ENCODE assay signal across 21 cellular contexts in the genomic region with DNA sequence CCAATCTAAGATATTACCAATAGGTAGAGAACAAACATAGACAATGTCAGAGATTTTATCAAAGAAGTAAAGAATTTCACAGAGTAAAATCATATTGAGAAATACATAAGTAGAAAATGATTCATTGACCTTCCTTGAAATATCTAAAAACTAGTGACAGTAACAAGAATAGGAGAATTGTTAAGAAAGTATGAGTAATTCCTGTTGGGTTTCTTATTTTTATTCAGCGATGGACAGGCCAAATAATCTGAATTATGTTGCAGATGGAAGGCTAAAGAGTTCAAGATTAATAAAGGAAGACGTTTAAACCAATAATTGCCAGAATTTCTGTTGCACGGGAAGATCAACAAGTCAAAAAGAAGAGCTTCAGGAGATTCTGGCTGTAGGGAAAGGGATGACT.
"Had no signal": no experiment of that assay in that cellular context is flagged by ENCODE, and none has a peak within 500 bp of the region (broad histone marks: within the 10 kb centered on the region; RNA-seq: fewer than 3 reads in every experiment).

No MANE protein-coding gene starts in this region.

- H3K4me3 ChIP-seq: gastroesophageal sphincter, mucosa of descending colon, neural progenitor cell, ovary, right atrium auricular region, sigmoid colon, skin epidermis, suprapubic skin, tibial nerve, upper lobe of right lung, vagina had no signal

- H3K36me3 Mint-ChIP-seq: naive thymus-derived CD8-positive, alpha-beta T cell had no signal

- H3K4me1 ChIP-seq: neural progenitor cell, sigmoid colon, vagina had no signal

- H3K9ac ChIP-seq: neural progenitor cell had no signal

- H2AFZ ChIP-seq: neural progenitor cell had no signal

- H3K4me1 Mint-ChIP-seq: neural progenitor cell had no signal

- H3K9me3 ChIP-seq: gastroesophageal sphincter, mucosa of descending colon, ovary, right atrium auricular region, sigmoid colon, suprapubic skin, tibial nerve, upper lobe of right lung, vagina had no signal

- ATAC-seq: effector memory CD8-positive, alpha-beta T cell; gastroesophageal sphincter; left lobe of liver; mucosa of descending colon; naive thymus-derived CD8-positive, alpha-beta T cell; upper lobe of right lung had no signal

- H3K4me3 Mint-ChIP-seq: effector memory CD8-positive, alpha-beta T cell; naive thymus-derived CD8-positive, alpha-beta T cell; neural progenitor cell had no signal

- H3K27ac ChIP-seq: epithelial cell of prostate, neural progenitor cell, ovary, right atrium auricular region, suprapubic skin, tibial nerve, upper lobe of right lung, vagina had no signal

- H3K9me3 Mint-ChIP-seq: effector memory CD8-positive, alpha-beta T cell; naive thymus-derived CD8-positive, alpha-beta T cell; neural progenitor cell had no signal

- H3K27me3 ChIP-seq: gastroesophageal sphincter, neural progenitor cell, ovary, right atrium auricular region, sigmoid colon, suprapubic skin, tibial nerve, upper lobe of right lung, vagina had no signal

- H3K4me2 ChIP-seq: neural progenitor cell had no signal

- H3K27ac Mint-ChIP-seq: effector memory CD8-positive, alpha-beta T cell; naive thymus-derived CD8-positive, alpha-beta T cell; neural progenitor cell had no signal

- H3K36me3 ChIP-seq: neural progenitor cell, ovary, suprapubic skin, upper lobe of right lung, vagina had no signal

- DNase-seq: effector memory CD8-positive, alpha-beta T cell; glutamatergic neuron; islet precursor cell; mucosa of descending colon; naive thymus-derived CD8-positive, alpha-beta T cell; nucleus accumbens; ovary; sigmoid colon; stimulated activated CD4-positive, alpha-beta T cell treated with anti-CD3 and anti-CD28 coated beads, Interleukin-2, amount 100 ng/mL, for 24 hours; stimulated activated CD4-positive, alpha-beta T cell treated with anti-CD3 and anti-CD28 coated beads, Interleukin-4, amount 100 ng/mL, for 4 hours; stimulated activated naive CD4-positive, alpha-beta T cell; upper lobe of right lung had no signal
